ENCODE assay signal across 1 cellular context in the genomic region with DNA sequence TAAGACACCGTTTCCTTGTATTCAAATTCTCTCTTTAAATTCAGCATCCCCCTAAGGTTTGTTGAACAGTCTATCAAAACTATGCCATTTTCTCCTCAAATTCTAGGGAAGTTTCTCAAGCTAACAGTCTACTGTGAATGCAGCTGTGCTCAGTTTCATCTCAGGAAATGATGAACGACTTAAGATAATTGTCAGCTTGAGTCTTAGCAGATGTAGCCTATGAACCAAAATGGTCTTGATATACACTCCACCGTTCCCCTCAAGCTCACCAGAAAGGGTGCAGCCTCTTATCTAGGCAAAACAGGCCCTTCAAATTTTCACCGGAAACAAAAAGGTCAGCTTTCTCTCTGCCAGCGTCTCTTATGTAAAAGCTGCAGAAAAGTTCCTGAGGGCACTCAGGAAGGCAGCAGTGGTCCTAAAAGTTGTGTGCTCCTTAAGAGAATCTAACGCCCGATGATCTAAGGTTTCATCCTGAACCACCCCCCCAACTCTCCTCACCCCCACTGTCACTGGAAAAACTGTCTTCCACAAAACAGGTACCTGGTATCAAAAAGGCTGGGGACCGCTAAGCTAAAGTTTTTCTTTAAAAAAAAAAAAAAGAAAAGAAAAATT.
TF ChIP-seq lines count a peak whose summit lies in the region.

No MANE protein-coding gene starts in this region.

TF ChIP-seq in K562, 482 proteins besides CTCF, POLR2A, EP300 and RAD21 (continued from another document and continues in another):
- TF ChIP-seq E2F5 (CRISPR knock-in tag; IDR thresholded peaks at IDR 0.05) (no peak), HEY1 (CRISPR knock-in tag; IDR thresholded peaks at IDR 0.05; ENCODE audit: borderline replicate concordance) (0 out of 2 replicates have a peak, but pooled peaks have one; percentile 59), C11orf30 (IDR thresholded peaks at IDR 0.05; ENCODE audit: low read depth) (0 out of 2 replicates have a peak, but pooled peaks have one; percentile 46), HMG20B (CRISPR knock-in tag; IDR thresholded peaks at IDR 0.05) (no peak), TFE3 (CRISPR knock-in tag; IDR thresholded peaks at IDR 0.05) (no peak), FOSL1 (tag; conservative IDR thresholded peaks at IDR 0.05) (peak; percentile 45; the same call in 1 of the 2 replicates), CBX1 (IDR thresholded peaks at IDR 0.05; ENCODE audit: low read depth) (no peak), L3MBTL2 (IDR thresholded peaks at IDR 0.05) (no peak), ZNF583 (CRISPR knock-in tag; IDR thresholded peaks at IDR 0.05) (no peak), ZNF263 (CRISPR knock-in tag; IDR thresholded peaks at IDR 0.05; ENCODE audit: borderline replicate concordance) (no peak), RFX5 (IDR thresholded peaks at IDR 0.05; ENCODE audit: low read depth, low read length) (no peak), MED1 (CRISPR knock-in tag; IDR thresholded peaks at IDR 0.05; ENCODE audit: borderline replicate concordance) (no peak), PTTG1 (tag; IDR thresholded peaks at IDR 0.05; ENCODE audit: low read depth) (no peak), MCM5 (IDR thresholded peaks at IDR 0.05; ENCODE audit: low read depth) (no peak), HOXB6 (CRISPR knock-in tag; IDR thresholded peaks at IDR 0.05; ENCODE audit: borderline replicate concordance) (no peak), SRSF9 (IDR thresholded peaks at IDR 0.05; ENCODE audit: borderline replicate concordance, low read depth, low read length) (no peak), SMARCB1 (IDR thresholded peaks at IDR 0.05; ENCODE audit: insufficient read length, low read depth) (no peak), SFPQ (IDR thresholded peaks at IDR 0.05; ENCODE audit: low read depth, low read length) (no peak), ZBTB8A (IDR thresholded peaks at IDR 0.05; ENCODE audit: partially characterized antibody) (no peak), ZNF134 (CRISPR knock-in tag; conservative IDR thresholded peaks at IDR 0.05) (no peak), CBFA2T2 (conservative IDR thresholded peaks at IDR 0.05) (peak; percentile 98), KDM5B (IDR thresholded peaks at IDR 0.05; ENCODE audit: insufficient replicate concordance, low read depth, low read length) (no peak), PCBP2 (IDR thresholded peaks at IDR 0.05; ENCODE audit: low read depth, low read length, poor library complexity, severe bottlenecking) (no peak), TRIM24 (IDR thresholded peaks at IDR 0.05) (peak; percentile 90 to 92), MAFF (IDR thresholded peaks at IDR 0.05; ENCODE audit: low read length) (peak; percentile 28; the same call in 1 of the 2 replicates), ZFPM2 (CRISPR knock-in tag; IDR thresholded peaks at IDR 0.05) (no peak), YBX1 (IDR thresholded peaks at IDR 0.05) (no peak), BHLHE40 (IDR thresholded peaks at IDR 0.05; ENCODE audit: low read length) (peak; percentile 53; the same call in 1 of the 2 replicates), SREBF2 (CRISPR knock-in tag; IDR thresholded peaks at IDR 0.05) (no peak), MTA3 (IDR thresholded peaks at IDR 0.05; ENCODE audit: borderline replicate concordance) (peak; percentile 78), ZNF146 (CRISPR knock-in tag; IDR thresholded peaks at IDR 0.05; ENCODE audit: unreplicated experiment) (no peak), SMAD4 (CRISPR knock-in tag; conservative IDR thresholded peaks at IDR 0.05) (peak; percentile 88), NONO (IDR thresholded peaks at IDR 0.05; ENCODE audit: low read depth in 2 of 2, low read length in 1 of 2) (0 out of 4 replicates have a peak, but pooled peaks of 1 of the 2 experiments have one; percentile 55), U2AF2 (optimal IDR thresholded peaks at IDR 0.05; ENCODE audit: low read depth, low read length) (no peak), BRCA1 (IDR thresholded peaks at IDR 0.05) (no peak), BRCA1 (CRISPR knock-in tag; IDR thresholded peaks at IDR 0.05) (no peak), ZNF274 (IDR thresholded peaks at IDR 0.05; ENCODE audit: borderline replicate concordance, low read depth, low read length) (0 out of 2 replicates have a peak, but pooled peaks have one; percentile 19), ELF4 (CRISPR knock-in tag; IDR thresholded peaks at IDR 0.05) (no peak), ELK1 (CRISPR knock-in tag; IDR thresholded peaks at IDR 0.05) (no peak), NRF1 (conservative IDR thresholded peaks at IDR 0.05 in 1 of 2, IDR thresholded peaks at IDR 0.05 in 1 of 2) (no peak; a peak in 1 of 4 replicates), DNMT1 (IDR thresholded peaks at IDR 0.05) (no peak), DMBX1 (CRISPR knock-in tag; IDR thresholded peaks at IDR 0.05; ENCODE audit: borderline replicate concordance) (peak; percentile 84), KLF10 (CRISPR knock-in tag; IDR thresholded peaks at IDR 0.05) (no peak), ZNF197 (CRISPR knock-in tag; IDR thresholded peaks at IDR 0.05; ENCODE audit: low read depth) (no peak), ZFP36 (IDR thresholded peaks at IDR 0.05; ENCODE audit: low read depth, low read length, partially characterized antibody) (peak; percentile 66), CBX3 (IDR thresholded peaks at IDR 0.05; ENCODE audit: borderline replicate concordance in 1 of 2, low read length in 2 of 2) (peak in 1 of 2 experiments; percentile 86; a peak in 2 of 3 replicates), BDP1 (IDR thresholded peaks at IDR 0.05; ENCODE audit: insufficient read depth, insufficient read length) (no peak), MAFK (IDR thresholded peaks at IDR 0.05; ENCODE audit: low read length) (no peak), SMAD3 (CRISPR knock-in tag; conservative IDR thresholded peaks at IDR 0.05) (no peak; the same call in 1 of the 2 replicates), GTF2B (IDR thresholded peaks at IDR 0.05; ENCODE audit: extremely low read depth, insufficient read length) (no peak), ZBTB26 (CRISPR knock-in tag; IDR thresholded peaks at IDR 0.05) (no peak), MBD2 (IDR thresholded peaks at IDR 0.05; ENCODE audit: borderline replicate concordance, low read depth) (peak; percentile 68)
- TF ChIP-seq, protein P1, sequence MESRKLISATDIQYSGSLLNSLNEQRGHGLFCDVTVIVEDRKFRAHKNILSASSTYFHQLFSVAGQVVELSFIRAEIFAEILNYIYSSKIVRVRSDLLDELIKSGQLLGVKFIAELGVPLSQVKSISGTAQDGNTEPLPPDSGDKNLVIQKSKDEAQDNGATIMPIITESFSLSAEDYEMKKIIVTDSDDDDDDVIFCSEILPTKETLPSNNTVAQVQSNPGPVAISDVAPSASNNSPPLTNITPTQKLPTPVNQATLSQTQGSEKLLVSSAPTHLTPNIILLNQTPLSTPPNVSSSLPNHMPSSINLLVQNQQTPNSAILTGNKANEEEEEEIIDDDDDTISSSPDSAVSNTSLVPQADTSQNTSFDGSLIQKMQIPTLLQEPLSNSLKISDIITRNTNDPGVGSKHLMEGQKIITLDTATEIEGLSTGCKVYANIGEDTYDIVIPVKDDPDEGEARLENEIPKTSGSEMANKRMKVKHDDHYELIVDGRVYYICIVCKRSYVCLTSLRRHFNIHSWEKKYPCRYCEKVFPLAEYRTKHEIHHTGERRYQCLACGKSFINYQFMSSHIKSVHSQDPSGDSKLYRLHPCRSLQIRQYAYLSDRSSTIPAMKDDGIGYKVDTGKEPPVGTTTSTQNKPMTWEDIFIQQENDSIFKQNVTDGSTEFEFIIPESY (CRISPR knock-in tag; IDR thresholded peaks at IDR 0.05): no peak
- TF ChIP-seq, protein P2, sequence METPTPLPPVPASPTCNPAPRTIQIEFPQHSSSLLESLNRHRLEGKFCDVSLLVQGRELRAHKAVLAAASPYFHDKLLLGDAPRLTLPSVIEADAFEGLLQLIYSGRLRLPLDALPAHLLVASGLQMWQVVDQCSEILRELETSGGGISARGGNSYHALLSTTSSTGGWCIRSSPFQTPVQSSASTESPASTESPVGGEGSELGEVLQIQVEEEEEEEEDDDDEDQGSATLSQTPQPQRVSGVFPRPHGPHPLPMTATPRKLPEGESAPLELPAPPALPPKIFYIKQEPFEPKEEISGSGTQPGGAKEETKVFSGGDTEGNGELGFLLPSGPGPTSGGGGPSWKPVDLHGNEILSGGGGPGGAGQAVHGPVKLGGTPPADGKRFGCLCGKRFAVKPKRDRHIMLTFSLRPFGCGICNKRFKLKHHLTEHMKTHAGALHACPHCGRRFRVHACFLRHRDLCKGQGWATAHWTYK (CRISPR knock-in tag; IDR thresholded peaks at IDR 0.05): no peak
- TF ChIP-seq, protein P3, sequence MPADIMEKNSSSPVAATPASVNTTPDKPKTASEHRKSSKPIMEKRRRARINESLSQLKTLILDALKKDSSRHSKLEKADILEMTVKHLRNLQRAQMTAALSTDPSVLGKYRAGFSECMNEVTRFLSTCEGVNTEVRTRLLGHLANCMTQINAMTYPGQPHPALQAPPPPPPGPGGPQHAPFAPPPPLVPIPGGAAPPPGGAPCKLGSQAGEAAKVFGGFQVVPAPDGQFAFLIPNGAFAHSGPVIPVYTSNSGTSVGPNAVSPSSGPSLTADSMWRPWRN (IDR thresholded peaks at IDR 0.05; ENCODE audit: low read depth): peak; percentile 70
- TF ChIP-seq, protein P4, sequence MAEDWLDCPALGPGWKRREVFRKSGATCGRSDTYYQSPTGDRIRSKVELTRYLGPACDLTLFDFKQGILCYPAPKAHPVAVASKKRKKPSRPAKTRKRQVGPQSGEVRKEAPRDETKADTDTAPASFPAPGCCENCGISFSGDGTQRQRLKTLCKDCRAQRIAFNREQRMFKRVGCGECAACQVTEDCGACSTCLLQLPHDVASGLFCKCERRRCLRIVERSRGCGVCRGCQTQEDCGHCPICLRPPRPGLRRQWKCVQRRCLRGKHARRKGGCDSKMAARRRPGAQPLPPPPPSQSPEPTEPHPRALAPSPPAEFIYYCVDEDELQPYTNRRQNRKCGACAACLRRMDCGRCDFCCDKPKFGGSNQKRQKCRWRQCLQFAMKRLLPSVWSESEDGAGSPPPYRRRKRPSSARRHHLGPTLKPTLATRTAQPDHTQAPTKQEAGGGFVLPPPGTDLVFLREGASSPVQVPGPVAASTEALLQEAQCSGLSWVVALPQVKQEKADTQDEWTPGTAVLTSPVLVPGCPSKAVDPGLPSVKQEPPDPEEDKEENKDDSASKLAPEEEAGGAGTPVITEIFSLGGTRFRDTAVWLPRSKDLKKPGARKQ (CRISPR knock-in tag; IDR thresholded peaks at IDR 0.05): no peak
